1 cellular context compared by ENCODE assay signal in the genomic region with DNA sequence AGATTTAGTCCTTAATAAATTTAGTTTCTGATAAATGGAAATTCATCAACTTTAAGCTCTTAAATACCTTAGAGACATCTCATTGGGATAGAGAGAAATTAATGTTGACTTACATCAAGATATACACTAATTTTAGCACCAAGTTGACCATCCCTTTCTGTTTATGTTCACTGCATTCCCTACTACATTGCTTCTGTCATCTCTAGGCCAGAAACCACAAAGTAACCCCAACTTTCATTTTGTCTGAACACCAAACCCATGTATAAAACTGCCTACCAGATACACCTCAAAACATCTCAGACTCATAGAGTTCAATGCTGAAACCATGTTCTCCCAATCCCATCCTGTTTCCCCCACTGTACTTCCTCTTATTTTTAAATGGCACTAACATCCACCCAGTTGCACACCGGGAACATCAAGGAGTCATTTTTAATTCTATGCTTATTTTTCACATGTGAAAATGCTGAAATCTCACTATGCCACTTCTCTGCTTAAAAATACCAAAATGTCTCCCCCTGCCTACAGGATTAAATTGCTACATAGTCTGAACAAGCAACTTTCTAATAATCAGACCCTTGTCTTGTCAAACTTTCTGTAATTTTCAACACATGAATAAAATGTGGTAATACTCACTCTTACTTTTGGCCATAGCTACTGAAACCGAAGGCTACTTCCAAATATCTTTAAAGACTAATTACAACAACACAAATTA.
TF ChIP-seq lines count a peak whose summit lies in the region.

No MANE protein-coding gene starts in this region.

TF ChIP-seq in SK-N-SH treated with all-trans-retinoic acid at 6 μM for 48 hours, 23 proteins besides CTCF, POLR2A, EP300 and RAD21 (continued from another document):
- TF ChIP-seq, protein P1, sequence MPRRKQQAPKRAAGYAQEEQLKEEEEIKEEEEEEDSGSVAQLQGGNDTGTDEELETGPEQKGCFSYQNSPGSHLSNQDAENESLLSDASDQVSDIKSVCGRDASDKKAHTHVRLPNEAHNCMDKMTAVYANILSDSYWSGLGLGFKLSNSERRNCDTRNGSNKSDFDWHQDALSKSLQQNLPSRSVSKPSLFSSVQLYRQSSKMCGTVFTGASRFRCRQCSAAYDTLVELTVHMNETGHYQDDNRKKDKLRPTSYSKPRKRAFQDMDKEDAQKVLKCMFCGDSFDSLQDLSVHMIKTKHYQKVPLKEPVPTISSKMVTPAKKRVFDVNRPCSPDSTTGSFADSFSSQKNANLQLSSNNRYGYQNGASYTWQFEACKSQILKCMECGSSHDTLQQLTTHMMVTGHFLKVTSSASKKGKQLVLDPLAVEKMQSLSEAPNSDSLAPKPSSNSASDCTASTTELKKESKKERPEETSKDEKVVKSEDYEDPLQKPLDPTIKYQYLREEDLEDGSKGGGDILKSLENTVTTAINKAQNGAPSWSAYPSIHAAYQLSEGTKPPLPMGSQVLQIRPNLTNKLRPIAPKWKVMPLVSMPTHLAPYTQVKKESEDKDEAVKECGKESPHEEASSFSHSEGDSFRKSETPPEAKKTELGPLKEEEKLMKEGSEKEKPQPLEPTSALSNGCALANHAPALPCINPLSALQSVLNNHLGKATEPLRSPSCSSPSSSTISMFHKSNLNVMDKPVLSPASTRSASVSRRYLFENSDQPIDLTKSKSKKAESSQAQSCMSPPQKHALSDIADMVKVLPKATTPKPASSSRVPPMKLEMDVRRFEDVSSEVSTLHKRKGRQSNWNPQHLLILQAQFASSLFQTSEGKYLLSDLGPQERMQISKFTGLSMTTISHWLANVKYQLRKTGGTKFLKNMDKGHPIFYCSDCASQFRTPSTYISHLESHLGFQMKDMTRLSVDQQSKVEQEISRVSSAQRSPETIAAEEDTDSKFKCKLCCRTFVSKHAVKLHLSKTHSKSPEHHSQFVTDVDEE (CRISPR knock-in tag; IDR thresholded peaks at IDR 0.05) = no peak
- TF ChIP-seq SNAI2 (CRISPR knock-in tag; IDR thresholded peaks at IDR 0.05) (no peak), ZC3H10 (CRISPR knock-in tag; IDR thresholded peaks at IDR 0.05) (no peak), ZNF565 (CRISPR knock-in tag; conservative IDR thresholded peaks at IDR 0.05; ENCODE audit: low read depth) (no peak)
- TF ChIP-seq, protein P2, sequence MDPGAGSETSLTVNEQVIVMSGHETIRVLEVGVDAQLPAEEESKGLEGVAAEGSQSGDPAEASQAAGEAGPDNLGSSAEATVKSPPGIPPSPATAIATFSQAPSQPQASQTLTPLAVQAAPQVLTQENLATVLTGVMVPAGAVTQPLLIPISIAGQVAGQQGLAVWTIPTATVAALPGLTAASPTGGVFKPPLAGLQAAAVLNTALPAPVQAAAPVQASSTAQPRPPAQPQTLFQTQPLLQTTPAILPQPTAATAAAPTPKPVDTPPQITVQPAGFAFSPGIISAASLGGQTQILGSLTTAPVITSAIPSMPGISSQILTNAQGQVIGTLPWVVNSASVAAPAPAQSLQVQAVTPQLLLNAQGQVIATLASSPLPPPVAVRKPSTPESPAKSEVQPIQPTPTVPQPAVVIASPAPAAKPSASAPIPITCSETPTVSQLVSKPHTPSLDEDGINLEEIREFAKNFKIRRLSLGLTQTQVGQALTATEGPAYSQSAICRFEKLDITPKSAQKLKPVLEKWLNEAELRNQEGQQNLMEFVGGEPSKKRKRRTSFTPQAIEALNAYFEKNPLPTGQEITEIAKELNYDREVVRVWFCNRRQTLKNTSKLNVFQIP (CRISPR knock-in tag; IDR thresholded peaks at IDR 0.05; ENCODE audit: borderline replicate concordance, low read depth) = no peak
